Comparison of ENCODE assay signal across 1 cellular context in the genomic region with DNA sequence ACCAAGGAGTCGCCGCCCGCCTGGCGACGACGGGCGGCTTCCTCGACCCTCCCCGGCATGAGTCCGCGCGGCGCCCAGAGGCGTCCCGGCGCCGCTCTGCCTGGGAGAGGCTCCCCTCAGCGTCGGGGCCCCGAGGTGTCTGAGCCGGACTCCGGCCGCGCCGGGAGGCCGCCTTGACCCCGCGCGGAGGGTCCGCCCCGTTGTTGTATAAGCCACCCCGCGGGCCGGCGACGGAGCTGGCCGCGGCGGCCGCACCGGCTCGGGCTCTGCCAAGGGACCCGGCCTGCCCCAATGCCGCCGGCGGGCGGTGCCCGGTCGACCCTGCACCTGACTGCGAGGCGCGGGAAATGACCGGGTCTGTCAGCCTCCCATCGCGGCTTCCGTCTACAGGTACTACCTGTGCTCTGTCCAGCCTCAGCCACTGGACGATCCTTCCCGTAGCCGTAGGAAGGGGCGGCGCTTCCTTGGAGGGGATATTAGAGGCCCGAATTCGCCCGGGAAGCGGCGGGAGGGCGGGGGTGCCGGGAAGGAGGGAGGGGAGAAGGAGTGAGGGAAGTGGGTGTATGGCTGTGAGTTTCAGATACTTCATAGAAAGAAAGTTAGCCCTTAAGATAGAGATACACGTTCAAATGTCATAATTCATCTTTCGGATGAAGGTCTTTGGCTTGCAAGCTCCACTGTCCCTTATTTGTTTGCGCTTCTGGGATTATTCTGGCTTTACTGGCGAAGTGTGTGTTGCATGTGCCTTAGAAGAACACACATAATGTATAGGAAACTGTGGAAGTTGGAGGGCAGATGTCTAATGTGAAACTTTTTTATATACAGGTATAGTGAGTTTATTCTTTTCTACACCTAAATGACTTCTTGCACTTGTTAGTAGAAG.
TF ChIP-seq lines count a peak whose summit lies in the region.

No MANE protein-coding gene starts in this region.

TF ChIP-seq in K562, 482 proteins besides CTCF, POLR2A, EP300 and RAD21 (continued from another document and continues in another):
- no peak for TF ChIP-seq ZNF668 (CRISPR knock-in tag; IDR thresholded peaks at IDR 0.05)
- TF ChIP-seq, protein P1, sequence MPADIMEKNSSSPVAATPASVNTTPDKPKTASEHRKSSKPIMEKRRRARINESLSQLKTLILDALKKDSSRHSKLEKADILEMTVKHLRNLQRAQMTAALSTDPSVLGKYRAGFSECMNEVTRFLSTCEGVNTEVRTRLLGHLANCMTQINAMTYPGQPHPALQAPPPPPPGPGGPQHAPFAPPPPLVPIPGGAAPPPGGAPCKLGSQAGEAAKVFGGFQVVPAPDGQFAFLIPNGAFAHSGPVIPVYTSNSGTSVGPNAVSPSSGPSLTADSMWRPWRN (IDR thresholded peaks at IDR 0.05; ENCODE audit: low read depth), result no peak
- TF ChIP-seq KDM4B (IDR thresholded peaks at IDR 0.05; ENCODE audit: borderline replicate concordance in 2 of 2, low read depth in 1 of 2), result no peak
- TF ChIP-seq CTBP1 (IDR thresholded peaks at IDR 0.05; ENCODE audit: borderline replicate concordance), result 0 out of 2 replicates have a peak, but pooled peaks have one; percentile 13
- TF ChIP-seq ATF7 (IDR thresholded peaks at IDR 0.05), result peak; percentile 4; the same call in 1 of the 2 replicates
- TF ChIP-seq, protein P2, sequence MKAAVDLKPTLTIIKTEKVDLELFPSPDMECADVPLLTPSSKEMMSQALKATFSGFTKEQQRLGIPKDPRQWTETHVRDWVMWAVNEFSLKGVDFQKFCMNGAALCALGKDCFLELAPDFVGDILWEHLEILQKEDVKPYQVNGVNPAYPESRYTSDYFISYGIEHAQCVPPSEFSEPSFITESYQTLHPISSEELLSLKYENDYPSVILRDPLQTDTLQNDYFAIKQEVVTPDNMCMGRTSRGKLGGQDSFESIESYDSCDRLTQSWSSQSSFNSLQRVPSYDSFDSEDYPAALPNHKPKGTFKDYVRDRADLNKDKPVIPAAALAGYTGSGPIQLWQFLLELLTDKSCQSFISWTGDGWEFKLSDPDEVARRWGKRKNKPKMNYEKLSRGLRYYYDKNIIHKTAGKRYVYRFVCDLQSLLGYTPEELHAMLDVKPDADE (conservative IDR thresholded peaks at IDR 0.05; ENCODE audit: control insufficient read depth, low read depth, low read length), result 0 out of 2 replicates have a peak, but pooled peaks have one; percentile 3
- TF ChIP-seq GTF3C2 (IDR thresholded peaks at IDR 0.05; ENCODE audit: borderline replicate concordance, extremely low read depth, insufficient read length), result no peak
- TF ChIP-seq MAFK (IDR thresholded peaks at IDR 0.05; ENCODE audit: low read length), result no peak
- TF ChIP-seq KLF1 (tag; IDR thresholded peaks at IDR 0.05), result 0 out of 2 replicates have a peak, but pooled peaks have one; percentile 45
- no peak for TF ChIP-seq ZNF644 (tag; IDR thresholded peaks at IDR 0.05; ENCODE audit: low read depth)
- no peak for TF ChIP-seq ZNF57 (CRISPR knock-in tag; IDR thresholded peaks at IDR 0.05)
- no peak for TF ChIP-seq ZNF780A (CRISPR knock-in tag; IDR thresholded peaks at IDR 0.05)
- no peak for TF ChIP-seq BDP1 (IDR thresholded peaks at IDR 0.05; ENCODE audit: insufficient read depth, insufficient read length)
- no peak for TF ChIP-seq NFE2 (IDR thresholded peaks at IDR 0.05; ENCODE audit: low read depth)
- TF ChIP-seq DIDO1 (tag; IDR thresholded peaks at IDR 0.05; ENCODE audit: low read depth), result no peak
- no peak for TF ChIP-seq SP2 (IDR thresholded peaks at IDR 0.05; ENCODE audit: extremely low read depth, low read depth, low read length, poor library complexity, severe bottlenecking)
- TF ChIP-seq CEBPZ (IDR thresholded peaks at IDR 0.05; ENCODE audit: borderline replicate concordance, low read depth, low read length), result no peak
- no peak for TF ChIP-seq DNMT1 (IDR thresholded peaks at IDR 0.05)
- TF ChIP-seq HNRNPL (IDR thresholded peaks at IDR 0.05; ENCODE audit: low read depth, low read length), result peak; percentile 94
- TF ChIP-seq ZBTB9 (CRISPR knock-in tag; IDR thresholded peaks at IDR 0.05), result no peak
- no peak for TF ChIP-seq USF2 (CRISPR knock-in tag; IDR thresholded peaks at IDR 0.05)
- 0 out of 2 replicates have a peak, but pooled peaks have one; percentile 76 for TF ChIP-seq TGIF2 (CRISPR knock-in tag; IDR thresholded peaks at IDR 0.05)
- TF ChIP-seq NCOA6 (IDR thresholded peaks at IDR 0.05), result no peak
- 0 out of 2 replicates have a peak, but pooled peaks have one; percentile 24 for TF ChIP-seq ELF4 (CRISPR knock-in tag; IDR thresholded peaks at IDR 0.05)
- TF ChIP-seq MCM5 (IDR thresholded peaks at IDR 0.05; ENCODE audit: low read depth), result no peak
- TF ChIP-seq, protein P3, sequence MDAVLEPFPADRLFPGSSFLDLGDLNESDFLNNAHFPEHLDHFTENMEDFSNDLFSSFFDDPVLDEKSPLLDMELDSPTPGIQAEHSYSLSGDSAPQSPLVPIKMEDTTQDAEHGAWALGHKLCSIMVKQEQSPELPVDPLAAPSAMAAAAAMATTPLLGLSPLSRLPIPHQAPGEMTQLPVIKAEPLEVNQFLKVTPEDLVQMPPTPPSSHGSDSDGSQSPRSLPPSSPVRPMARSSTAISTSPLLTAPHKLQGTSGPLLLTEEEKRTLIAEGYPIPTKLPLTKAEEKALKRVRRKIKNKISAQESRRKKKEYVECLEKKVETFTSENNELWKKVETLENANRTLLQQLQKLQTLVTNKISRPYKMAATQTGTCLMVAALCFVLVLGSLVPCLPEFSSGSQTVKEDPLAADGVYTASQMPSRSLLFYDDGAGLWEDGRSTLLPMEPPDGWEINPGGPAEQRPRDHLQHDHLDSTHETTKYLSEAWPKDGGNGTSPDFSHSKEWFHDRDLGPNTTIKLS (IDR thresholded peaks at IDR 0.05; ENCODE audit: borderline replicate concordance, low read depth), result peak; percentile 15; the same call in 1 of the 2 replicates
- TF ChIP-seq FOXA1 (IDR thresholded peaks at IDR 0.05; ENCODE audit: borderline replicate concordance), result no peak
- peak; percentile 50; the same call in 1 of the 2 replicates for TF ChIP-seq POLR2H (tag; IDR thresholded peaks at IDR 0.05; ENCODE audit: low read depth)
- no peak for TF ChIP-seq ZFP30 (CRISPR knock-in tag; IDR thresholded peaks at IDR 0.05; ENCODE audit: borderline replicate concordance)
- TF ChIP-seq TEAD1 (CRISPR knock-in tag; IDR thresholded peaks at IDR 0.05), result 0 out of 4 replicates have a peak, but pooled peaks of 1 of the 2 experiments have one; percentile 27
- no peak for TF ChIP-seq KDM1A (IDR thresholded peaks at IDR 0.05)
- peak; percentile 35; the same call in 1 of the 2 replicates for TF ChIP-seq SMARCA4 (IDR thresholded peaks at IDR 0.05)
- no peak for TF ChIP-seq KAT7 (CRISPR knock-in tag; IDR thresholded peaks at IDR 0.05; ENCODE audit: borderline replicate concordance)
- no peak for TF ChIP-seq SMAD3 (CRISPR knock-in tag; conservative IDR thresholded peaks at IDR 0.05)
- TF ChIP-seq, protein P4, sequence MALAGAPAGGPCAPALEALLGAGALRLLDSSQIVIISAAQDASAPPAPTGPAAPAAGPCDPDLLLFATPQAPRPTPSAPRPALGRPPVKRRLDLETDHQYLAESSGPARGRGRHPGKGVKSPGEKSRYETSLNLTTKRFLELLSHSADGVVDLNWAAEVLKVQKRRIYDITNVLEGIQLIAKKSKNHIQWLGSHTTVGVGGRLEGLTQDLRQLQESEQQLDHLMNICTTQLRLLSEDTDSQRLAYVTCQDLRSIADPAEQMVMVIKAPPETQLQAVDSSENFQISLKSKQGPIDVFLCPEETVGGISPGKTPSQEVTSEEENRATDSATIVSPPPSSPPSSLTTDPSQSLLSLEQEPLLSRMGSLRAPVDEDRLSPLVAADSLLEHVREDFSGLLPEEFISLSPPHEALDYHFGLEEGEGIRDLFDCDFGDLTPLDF (CRISPR knock-in tag; IDR thresholded peaks at IDR 0.05), result 0 out of 2 replicates have a peak, but pooled peaks have one; percentile 0
- TF ChIP-seq SFPQ (IDR thresholded peaks at IDR 0.05; ENCODE audit: low read depth, low read length), result no peak
- peak; percentile 48; the same call in 1 of the 2 replicates for TF ChIP-seq ZNF589 (CRISPR knock-in tag; IDR thresholded peaks at IDR 0.05; ENCODE audit: low read depth)
- TF ChIP-seq BRF1 (IDR thresholded peaks at IDR 0.05; ENCODE audit: borderline replicate concordance, extremely low read depth, insufficient read length), result no peak
- TF ChIP-seq PHF20 (IDR thresholded peaks at IDR 0.05; ENCODE audit: partially characterized antibody), result no peak
- no peak for TF ChIP-seq POU5F1 (IDR thresholded peaks at IDR 0.05; ENCODE audit: borderline replicate concordance, low read depth, low read length, partially characterized antibody)
- no peak for TF ChIP-seq LARP7 (IDR thresholded peaks at IDR 0.05)
- TF ChIP-seq U2AF2 (optimal IDR thresholded peaks at IDR 0.05; ENCODE audit: low read depth, low read length), result no peak
- TF ChIP-seq SNAPC5 (CRISPR knock-in tag; IDR thresholded peaks at IDR 0.05), result no peak
- 0 out of 2 replicates have a peak, but pooled peaks have one; percentile 31 for TF ChIP-seq NR1H2 (CRISPR knock-in tag; IDR thresholded peaks at IDR 0.05)
